In the genomic region with DNA sequence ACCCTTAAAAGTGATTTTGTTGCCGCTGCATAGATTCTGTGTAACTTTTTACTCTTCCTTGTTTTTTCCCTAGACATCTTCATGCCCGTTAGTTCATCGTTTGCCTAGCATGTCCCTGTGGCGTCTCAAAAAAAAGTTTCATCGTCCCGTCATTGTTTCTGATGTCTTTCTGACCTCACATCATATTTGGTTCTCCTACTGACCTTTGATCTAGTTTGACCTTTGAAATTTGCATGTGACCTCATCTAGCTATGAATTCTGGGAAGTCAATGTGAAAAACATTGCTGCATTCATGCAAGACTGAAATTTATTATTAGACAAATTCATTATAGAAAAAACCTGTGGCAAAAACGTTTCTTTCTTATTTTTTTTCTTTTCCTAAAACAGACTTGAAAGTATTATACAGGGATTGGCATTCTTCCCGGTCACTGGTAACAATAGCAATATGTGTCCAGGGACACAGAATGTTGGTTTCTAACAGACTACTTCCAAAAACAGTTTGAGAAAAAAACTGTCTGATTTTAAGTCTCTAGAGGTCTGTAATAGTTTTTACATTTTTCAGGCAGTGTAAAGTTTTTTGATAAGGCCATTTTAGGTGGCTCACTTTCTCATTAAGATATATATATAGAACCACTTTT, we compare ENCODE assay signal across 13 cellular contexts.
A peak's percentile ranks its signal among the peaks of the same experiment; 100 is the strongest.
DNase-seq lines count a peak whose midpoint lies in the region; ATAC-seq and TF ChIP-seq lines count a peak whose summit lies in the region.
"Had no signal": no experiment of that assay in that cellular context is flagged by ENCODE, and none has a peak within 500 bp of the region (broad histone marks: within the 10 kb centered on the region; RNA-seq: fewer than 3 reads in every experiment).

No MANE protein-coding gene starts in this region.

- CTCF ChIA-PET in activated CD8-positive, alpha-beta memory T cell treated with anti-CD3 and anti-CD28 coated beads, Interleukin-2, amount 10 ng/mL, durations not matched to agents 7 days and 5 days (lab: Charles Lee): no interaction called here

- no peak for DNase-seq in activated CD8-positive, alpha-beta memory T cell treated with anti-CD3 and anti-CD28 coated beads, Interleukin-2, amount 10 ng/mL, durations not matched to agents 7 days and 5 days
- DNase-seq in activated CD8-positive, alpha-beta memory T cell treated with anti-CD3 and anti-CD28 coated beads for 24 hours: no peak
- DNase-seq in fibroblast of pulmonary artery (ENCODE audit: low read depth) (peak; percentile 84), NCI-H1930 (lab: John Stamatoyannopoulos, UW) (no peak), NCI-H1092 treated with DMSO at 0.1 percent for 48 hours (lab: John Stamatoyannopoulos, UW) (no peak)
- DNase-seq in stimulated activated effector memory CD8-positive, alpha-beta T cell treated with anti-CD3 and anti-CD28 coated beads, Interleukin-12 subunit alpha, Interleukin-12 subunit beta, amount 100 ng/mL, for 72 hours (ENCODE audit: low spot score in 2 of 2): no peak
- DNase-seq: activated CD4-positive, alpha-beta T cell treated with anti-CD3 and anti-CD28 coated beads, Interleukin-2, amount 50 U/mL, for 4 hours; GDM1; NCI-H524 had no signal

- no peak overlapping the region for H3K4me3 Mint-ChIP-seq in activated CD8-positive, alpha-beta memory T cell treated with anti-CD3 and anti-CD28 coated beads, Interleukin-2, amount 10 ng/mL, durations not matched to agents 7 days and 5 days
- H3K4me3 Mint-ChIP-seq in activated naive CD8-positive, alpha-beta T cell: no peak overlapping the region
- H3K4me3 Mint-ChIP-seq in stimulated activated effector memory CD8-positive, alpha-beta T cell treated with anti-CD3 and anti-CD28 coated beads, Interleukin-12 subunit alpha, Interleukin-12 subunit beta, amount 100 ng/mL, for 72 hours: no peak overlapping the region

- H3K27me3 Mint-ChIP-seq in activated CD8-positive, alpha-beta memory T cell treated with anti-CD3 and anti-CD28 coated beads, Interleukin-2, amount 10 ng/mL, durations not matched to agents 7 days and 5 days: no peaks in the 10 kb centered on the region
- no peaks in the 10 kb centered on the region for H3K27me3 Mint-ChIP-seq in activated naive CD8-positive, alpha-beta T cell

- peak overlapping the region; percentile 19 for H3K27ac Mint-ChIP-seq in activated CD8-positive, alpha-beta memory T cell treated with anti-CD3 and anti-CD28 coated beads, Interleukin-2, amount 10 ng/mL, durations not matched to agents 7 days and 5 days
- H3K27ac Mint-ChIP-seq in activated naive CD8-positive, alpha-beta T cell: peak overlapping the region; percentile 75
- H3K27ac Mint-ChIP-seq in stimulated activated effector memory CD8-positive, alpha-beta T cell treated with anti-CD3 and anti-CD28 coated beads, Interleukin-12 subunit alpha, Interleukin-12 subunit beta, amount 100 ng/mL, for 72 hours: peak overlapping the region; percentile 88

- H3K4me1 Mint-ChIP-seq in activated CD8-positive, alpha-beta memory T cell treated with anti-CD3 and anti-CD28 coated beads, Interleukin-2, amount 10 ng/mL, durations not matched to agents 7 days and 5 days: peaks cover 20% of the 10 kb centered on the region
- H3K4me1 Mint-ChIP-seq in activated naive CD8-positive, alpha-beta T cell (ENCODE audit: low read depth): peaks cover 54% of the 10 kb centered on the region
- H3K4me1 Mint-ChIP-seq in stimulated activated effector memory CD8-positive, alpha-beta T cell treated with anti-CD3 and anti-CD28 coated beads, Interleukin-12 subunit alpha, Interleukin-12 subunit beta, amount 100 ng/mL, for 72 hours: peaks cover 32% of the 10 kb centered on the region

- no peaks in the 10 kb centered on the region for H3K9me3 Mint-ChIP-seq in activated CD8-positive, alpha-beta memory T cell treated with anti-CD3 and anti-CD28 coated beads, Interleukin-2, amount 10 ng/mL, durations not matched to agents 7 days and 5 days (ENCODE audit: low read depth)
- H3K9me3 Mint-ChIP-seq in activated naive CD8-positive, alpha-beta T cell (ENCODE audit: low read depth): no peaks in the 10 kb centered on the region
- no peaks in the 10 kb centered on the region for H3K9me3 Mint-ChIP-seq in stimulated activated effector memory CD8-positive, alpha-beta T cell treated with anti-CD3 and anti-CD28 coated beads, Interleukin-12 subunit alpha, Interleukin-12 subunit beta, amount 100 ng/mL, for 72 hours

- H3K36me3 Mint-ChIP-seq in activated CD8-positive, alpha-beta memory T cell treated with anti-CD3 and anti-CD28 coated beads, Interleukin-2, amount 10 ng/mL, durations not matched to agents 7 days and 5 days: peaks cover 65% of the 10 kb centered on the region
- peaks cover 8% of the 10 kb centered on the region for H3K36me3 Mint-ChIP-seq in activated naive CD8-positive, alpha-beta T cell
- H3K36me3 Mint-ChIP-seq in stimulated activated effector memory CD8-positive, alpha-beta T cell treated with anti-CD3 and anti-CD28 coated beads, Interleukin-12 subunit alpha, Interleukin-12 subunit beta, amount 100 ng/mL, for 72 hours: no peaks in the 10 kb centered on the region

- no peak for TF ChIP-seq CTCF in fibroblast of pulmonary artery (IDR thresholded peaks at IDR 0.05; ENCODE audit: low read length, missing control alignments)

- no peak for ATAC-seq in activated CD8-positive, alpha-beta memory T cell treated with anti-CD3 and anti-CD28 coated beads, Interleukin-2, amount 10 ng/mL, durations not matched to agents 7 days and 5 days
- ATAC-seq in stimulated activated effector memory CD8-positive, alpha-beta T cell treated with anti-CD3 and anti-CD28 coated beads, Interleukin-12 subunit alpha, Interleukin-12 subunit beta, amount 100 ng/mL, for 72 hours: no peak
- no peak for ATAC-seq in HG03442 (IDR thresholded peaks at IDR 0.05; ENCODE audit: unreplicated experiment)
- ATAC-seq: A549, SK-N-SH treated with all-trans-retinoic acid at 6 μM for 48 hours had no signal

- no peak overlapping the region for H3K4me3 ChIP-seq in fibroblast of pulmonary artery (replicated peaks; ENCODE audit: low read depth, low read length)
- H3K4me3 ChIP-seq: A549 had no signal

Comparison
In these comparisons a context has a peak if more than half of its experiments do, and no peak if none do; other contexts are left out.
1. H3K27ac Mint-ChIP-seq: peak in every context shown above with its lines; median percentile 88 in stimulated activated effector memory CD8-positive, alpha-beta T cell treated with anti-CD3 and anti-CD28 coated beads, Interleukin-12 subunit alpha, Interleukin-12 subunit beta, amount 100 ng/mL, for 72 hours; 75 in activated naive CD8-positive, alpha-beta T cell; 19 in activated CD8-positive, alpha-beta memory T cell treated with anti-CD3 and anti-CD28 coated beads, Interleukin-2, amount 10 ng/mL, durations not matched to agents 7 days and 5 days.